ENCODE assay signal across 29 cellular contexts in genomic region chr10:100645111-100645510, GRCh38.
"Had no signal": no experiment of that assay in that cellular context is flagged by ENCODE, and none has a peak within 500 bp of the region (broad histone marks: within the 10 kb centered on the region; RNA-seq: fewer than 3 reads in every experiment).

No MANE protein-coding gene starts in this region.

- H3K4me3 ChIP-seq: ascending aorta, breast epithelium had no signal

- H3K36me3 Mint-ChIP-seq: activated naive CD4-positive, alpha-beta T cell treated with anti-CD3 and anti-CD28 coated beads, Interleukin-2, amount 50 U/mL, for 24 hours; activated naive CD8-positive, alpha-beta T cell treated with anti-CD3 and anti-CD28 coated beads, Interleukin-2, amount 10 ng/mL, durations not matched to agents 7 days and 5 days had no signal

- H3K9me3 Mint-ChIP-seq: activated CD4-positive, alpha-beta T cell treated with anti-CD3 and anti-CD28 coated beads, Interleukin-2, amount 10 ng/mL, durations not matched to agents 24 days and 14 days; activated CD8-positive, alpha-beta T cell treated with anti-CD3 and anti-CD28 coated beads for 36 hours; activated naive CD4-positive, alpha-beta T cell treated with anti-CD3 and anti-CD28 coated beads, Interleukin-2, amount 50 U/mL, for 24 hours; activated naive CD8-positive, alpha-beta T cell treated with anti-CD3 and anti-CD28 coated beads, Interleukin-2, amount 10 ng/mL, durations not matched to agents 7 days and 5 days; activated T-cell treated with anti-CD3 and anti-CD28 coated beads, Interleukin-2, amount 50 U/mL, for 72 hours; activated T-helper 17 cell treated with anti-CD3 and anti-CD28 coated beads, Interleukin-2, amount 50 U/mL, for 72 hours had no signal

- H3K4me1 ChIP-seq: ascending aorta, breast epithelium had no signal

- H3K36me3 ChIP-seq: ascending aorta, breast epithelium had no signal

- H3K4me1 Mint-ChIP-seq: activated naive CD4-positive, alpha-beta T cell treated with anti-CD3 and anti-CD28 coated beads, Interleukin-2, amount 50 U/mL, for 24 hours had no signal

- H3K9me3 ChIP-seq: ascending aorta, breast epithelium had no signal

- DNase-seq: activated CD4-positive, alpha-beta T cell treated with anti-CD3 and anti-CD28 coated beads, Interleukin-2, amount 10 ng/mL, durations not matched to agents 24 days and 14 days; activated CD4-positive, alpha-beta T cell treated with anti-CD3 and anti-CD28 coated beads, Interleukin-2, amount 50 U/mL, for 4 hours; activated CD8-positive, alpha-beta T cell treated with anti-CD3 and anti-CD28 coated beads for 36 hours; activated effector memory CD4-positive, alpha-beta T cell treated with anti-CD3 and anti-CD28 coated beads, Interleukin-2, amount 50 U/mL, for 16 hours; activated naive CD4-positive, alpha-beta T cell; activated naive CD8-positive, alpha-beta T cell treated with anti-CD3 and anti-CD28 coated beads, Interleukin-2, amount 10 ng/mL, durations not matched to agents 7 days and 5 days; activated T-cell treated with anti-CD3 and anti-CD28 coated beads, Interleukin-2, amount 50 U/mL, for 1 hour; activated T-cell treated with anti-CD3 and anti-CD28 coated beads, Interleukin-2, amount 50 U/mL, for 72 hours; amygdala; caudate nucleus; cerebellar nuclear complex; NCI-H1092 treated with DMSO at 0.1 percent for 48 hours; NCI-H1417; NCI-H146; NCI-H187; NCI-H2029 treated with DMSO at 0.1 percent for 48 hours; NCI-H2107; NCI-H2171; NCI-H510A; NCI-H748 treated with DMSO at 0.1 percent for 48 hours; NK-92 treated with Interleukin-12 subunit alpha and Interleukin-12 subunit beta, amount 100 ng/mL, for 24 hours; OCI-M1; Right ventricle myocardium superior; T1000 had no signal

- H3K27ac Mint-ChIP-seq: activated CD4-positive, alpha-beta T cell treated with anti-CD3 and anti-CD28 coated beads, Interleukin-2, amount 10 ng/mL, durations not matched to agents 24 days and 14 days; activated CD8-positive, alpha-beta T cell treated with anti-CD3 and anti-CD28 coated beads for 36 hours; activated naive CD4-positive, alpha-beta T cell treated with anti-CD3 and anti-CD28 coated beads, Interleukin-2, amount 50 U/mL, for 24 hours; activated naive CD8-positive, alpha-beta T cell treated with anti-CD3 and anti-CD28 coated beads, Interleukin-2, amount 10 ng/mL, durations not matched to agents 7 days and 5 days; activated T-cell treated with anti-CD3 and anti-CD28 coated beads, Interleukin-2, amount 50 U/mL, for 72 hours; activated T-helper 17 cell treated with anti-CD3 and anti-CD28 coated beads, Interleukin-2, amount 50 U/mL, for 72 hours had no signal

- H3K27me3 ChIP-seq: ascending aorta had no signal

- ATAC-seq: activated CD8-positive, alpha-beta T cell treated with anti-CD3 and anti-CD28 coated beads for 36 hours; activated T-cell treated with anti-CD3 and anti-CD28 coated beads, Interleukin-2, amount 50 U/mL, for 72 hours; activated T-helper 17 cell treated with anti-CD3 and anti-CD28 coated beads, Interleukin-2, amount 50 U/mL, for 72 hours had no signal

- H3K4me3 Mint-ChIP-seq: activated CD4-positive, alpha-beta T cell treated with anti-CD3 and anti-CD28 coated beads, Interleukin-2, amount 10 ng/mL, durations not matched to agents 24 days and 14 days; activated CD8-positive, alpha-beta T cell treated with anti-CD3 and anti-CD28 coated beads for 36 hours; activated naive CD4-positive, alpha-beta T cell treated with anti-CD3 and anti-CD28 coated beads, Interleukin-2, amount 50 U/mL, for 24 hours; activated naive CD8-positive, alpha-beta T cell treated with anti-CD3 and anti-CD28 coated beads, Interleukin-2, amount 10 ng/mL, durations not matched to agents 7 days and 5 days; activated T-cell treated with anti-CD3 and anti-CD28 coated beads, Interleukin-2, amount 50 U/mL, for 72 hours; activated T-helper 17 cell treated with anti-CD3 and anti-CD28 coated beads, Interleukin-2, amount 50 U/mL, for 72 hours had no signal

- FAIRE-seq: TTC549 had no signal

- H3K27ac ChIP-seq: ascending aorta, breast epithelium had no signal
